8 cellular contexts compared by ENCODE assay signal in the genomic region with DNA sequence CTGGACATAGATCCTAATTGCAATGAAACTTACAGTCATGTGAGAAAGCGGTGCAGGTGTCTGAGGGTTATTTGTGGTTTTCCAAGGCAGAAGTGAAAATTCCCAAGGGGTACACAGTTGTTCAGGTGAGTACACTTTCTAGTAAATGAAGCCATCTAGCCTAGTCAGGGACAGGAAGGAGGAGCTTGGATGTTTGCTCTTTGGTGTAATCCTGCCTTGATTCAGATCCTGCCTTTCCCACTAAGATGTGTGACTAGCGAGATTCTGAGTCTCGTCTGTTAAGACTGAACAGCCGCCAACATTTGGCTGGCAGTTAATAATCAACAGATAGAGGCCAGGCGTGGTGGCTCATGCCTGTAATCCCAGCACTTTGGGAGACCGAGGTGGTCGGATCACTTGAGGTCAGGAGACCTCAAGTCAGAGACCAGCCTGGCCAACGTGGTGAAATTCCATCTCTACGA. TPM values are rescaled to one million over a fixed set of nuclear protein-coding genes. Genes with fewer than 3 reads are reported as not detected.
DNase-seq lines count a peak whose midpoint lies in the region; ATAC-seq and TF ChIP-seq lines count a peak whose summit lies in the region.

No MANE protein-coding gene starts in this region.

- H2BK120ac ChIP-seq in neuronal stem cell (ENCODE audit: low read depth, low read length), result no peak overlapping the region

- no peak overlapping the region for H4K91ac ChIP-seq in neuronal stem cell (ENCODE audit: low read depth, low read length, poor library complexity)

- peaks cover 19% of the 10 kb centered on the region for H3K4me1 ChIP-seq in NT2/D1 (ENCODE audit: insufficient read depth, insufficient read length)
- peaks cover 19 to 20% of the 10 kb centered on the region in 2 donors for H3K4me1 ChIP-seq in neuronal stem cell (ENCODE audit: control insufficient read depth in 2 of 2, insufficient read depth in 1 of 2, low read depth in 1 of 2, low read length in 2 of 2)
- peaks cover 21 to 33% of the 10 kb centered on the region in 2 donors for H3K4me1 ChIP-seq in thyroid gland

- H3K4me3 ChIP-seq in NT2/D1 (ENCODE audit: insufficient read length, low read depth) (peak overlapping the region; percentile 91), epithelial cell of esophagus (ENCODE audit: low read length) (peak overlapping the region; percentile 91), neuronal stem cell (ENCODE audit: low read length in 2 of 2) (no peak overlapping the region), thyroid gland (replicated peaks in 1 of 3) (no peak overlapping the region)

- no peak overlapping the region for H3K23ac ChIP-seq in neuronal stem cell (ENCODE audit: low read depth, low read length, poor library complexity)

- no peak overlapping the region for H4K8ac ChIP-seq in neuronal stem cell (ENCODE audit: low read depth, low read length)

- TF ChIP-seq POLR2A in GM18505 (IDR thresholded peaks at IDR 0.05; ENCODE audit: borderline replicate concordance, extremely low read depth, insufficient read depth, insufficient read length) (no peak), thyroid gland (IDR thresholded peaks at IDR 0.05) (no peak)

- no peak overlapping the region for H2BK5ac ChIP-seq in neuronal stem cell (ENCODE audit: low read length)

- no peak overlapping the region for H2BK12ac ChIP-seq in neuronal stem cell (ENCODE audit: low read length)

- no peak for ATAC-seq in HG02870 (IDR thresholded peaks at IDR 0.05; ENCODE audit: unreplicated experiment)
- ATAC-seq in GM18505 (IDR thresholded peaks at IDR 0.05; ENCODE audit: unreplicated experiment), result no peak
- ATAC-seq in HG03025 (IDR thresholded peaks at IDR 0.05; ENCODE audit: low FRiP score, unreplicated experiment), result no peak

- H3K9me3 ChIP-seq in NT2/D1 (ENCODE audit: insufficient read depth, low read length) (no peaks in the 10 kb centered on the region), neuronal stem cell (replicated peaks in 1 of 2; ENCODE audit: control insufficient read depth in 2 of 2, insufficient read depth in 1 of 2, low read depth in 1 of 2, low read length in 2 of 2) (no peaks in the 10 kb centered on the region), thyroid gland (no peaks in the 10 kb centered on the region)

- H2BK15ac ChIP-seq in neuronal stem cell (ENCODE audit: low read length), result no peak overlapping the region

- H3K27me3 ChIP-seq in NT2/D1 (ENCODE audit: insufficient read depth, insufficient read length) (no peaks in the 10 kb centered on the region), neuronal stem cell (ENCODE audit: control insufficient read depth in 3 of 3, insufficient read depth in 3 of 3, low read depth in 1 of 3, low read length in 3 of 3) (no peaks in the 10 kb centered on the region), thyroid gland (no peaks in the 10 kb centered on the region)

- no peak overlapping the region for H3K4me2 ChIP-seq in neuronal stem cell (ENCODE audit: insufficient read depth, low read length, poor library complexity, severe bottlenecking)

- H3K27ac ChIP-seq in neuronal stem cell (replicated peaks; ENCODE audit: low read length) (no peak overlapping the region), thyroid gland (no peak overlapping the region)

- no peak overlapping the region for H2AFZ ChIP-seq in neuronal stem cell (ENCODE audit: low read length)

- no CpG with 5 or more reads among the region's 9 CpGs for WGBS in neuronal stem cell (ENCODE audit: extremely low coverage in 2 of 2, insufficient read length in 2 of 2, insufficient replicate concordance in 1 of 2), 2 donors
- 77 to 85% methylated on average over 9 of the region's 9 CpGs for WGBS in thyroid gland, 2 donors

- no peak overlapping the region for H3K4ac ChIP-seq in neuronal stem cell (ENCODE audit: low read length)

- TF ChIP-seq CTCF in epithelial cell of esophagus (IDR thresholded peaks at IDR 0.05; ENCODE audit: insufficient read depth, low read depth, low read length, missing control alignments) (no peak), thyroid gland (IDR thresholded peaks at IDR 0.05) (no peak)

- no peak overlapping the region for H3K14ac ChIP-seq in neuronal stem cell (ENCODE audit: low read length)

- H3K36me3 ChIP-seq in NT2/D1 (ENCODE audit: insufficient read depth, insufficient read length, low read length) (peaks cover 79% of the 10 kb centered on the region), neuronal stem cell (replicated peaks in 1 of 2; ENCODE audit: control insufficient read depth in 2 of 2, insufficient read depth in 2 of 2, low read length in 2 of 2) (peaks cover 59 to 75% of the 10 kb centered on the region in 2 donors), thyroid gland (peaks cover 52 to 65% of the 10 kb centered on the region in 2 donors)

- H3K18ac ChIP-seq in neuronal stem cell (ENCODE audit: low read length), result no peak overlapping the region

- H3K79me1 ChIP-seq in neuronal stem cell (ENCODE audit: low read depth, low read length), result peaks cover 17% of the 10 kb centered on the region

- no peak overlapping the region for H2AK5ac ChIP-seq in neuronal stem cell (ENCODE audit: low read depth, low read length)

- peak; percentile 62 for DNase-seq in DMS53 (lab: John Stamatoyannopoulos, UW)
- no peak for DNase-seq in NT2/D1 (ENCODE audit: low read depth, low spot score)
- DNase-seq in epithelial cell of esophagus (ENCODE audit: low read depth), result no peak
- no peak for DNase-seq in neuronal stem cell (ENCODE audit: low spot score)
- DNase-seq in thyroid gland, result no peak

- H3K9ac ChIP-seq in NT2/D1 (ENCODE audit: insufficient read length, low read depth) (peak overlapping the region; percentile 98), neuronal stem cell (ENCODE audit: low read depth, low read length, poor library complexity) (peak overlapping the region; percentile 2)

- intact Hi-C loops in thyroid gland (cut with DNase I), result no loop called here

RNA-seq across cellular contexts. Expression of a gene that starts 2.5 kb away (rescaled TPM):
- polyA plus RNA-seq in neuronal stem cell (2013, experiment 1 of 2), result 2,591 TPM
- polyA plus RNA-seq in neuronal stem cell (2013, experiment 2 of 2), result 2,507 TPM
- 1,000 to 10,000 TPM; 1,847 to 2,152 (median 2,039) TPM for total RNA-seq in thyroid gland

RNA-seq across cellular contexts. Expression of a gene that starts 12.1 kb away (rescaled TPM):
- 39.4 TPM for polyA plus RNA-seq in neuronal stem cell (2013, experiment 1 of 2)
- polyA plus RNA-seq in neuronal stem cell (2013, experiment 2 of 2), result 39.2 TPM
- 100 to 1,000 TPM in 1 of 4 donors, 10 to 100 TPM in 3; 58.1 to 102 (median 82.0) TPM for total RNA-seq in thyroid gland

RNA-seq across cellular contexts. Expression of a gene that starts 13.8 kb away (rescaled TPM):
- polyA plus RNA-seq in neuronal stem cell (2013, experiment 1 of 2), result 76.6 TPM
- 77.6 TPM for polyA plus RNA-seq in neuronal stem cell (2013, experiment 2 of 2)
- total RNA-seq in thyroid gland, result 100 to 1,000 TPM in 1 of 4 donors, 10 to 100 TPM in 3; 47.3 to 101 (median 69.0) TPM

RNA-seq across cellular contexts. Expression of a gene that starts 19.6 kb away (rescaled TPM):
- not detected for polyA plus RNA-seq in neuronal stem cell (2013, experiment 1 of 2)
- polyA plus RNA-seq in neuronal stem cell (2013, experiment 2 of 2), result not detected
- 10 to 100 TPM in 2 of 4 donors, 1 to 10 TPM in 1, under 1 TPM in 1; 0.56 to 16.1 (median 10.1) TPM for total RNA-seq in thyroid gland

RNA-seq across cellular contexts. Expression of a gene that starts 30.2 kb away (rescaled TPM):
- 0.25 TPM for polyA plus RNA-seq in neuronal stem cell (2013, experiment 1 of 2)
- polyA plus RNA-seq in neuronal stem cell (2013, experiment 2 of 2), result 0.36 TPM
- 10 to 100 TPM; 42.6 to 91.7 (median 68.5) TPM for total RNA-seq in thyroid gland

Comparison
In these comparisons a context has a peak if more than half of its experiments do, and no peak if none do; other contexts are left out.
1. H3K4me3 ChIP-seq: peak in NT2/D1 (single experiment) and epithelial cell of esophagus (single experiment); none in neuronal stem cell (0 of 2) and thyroid gland (0 of 3).